ENCODE assay signal across 16 cellular contexts in genomic region chrX:105725228-105725627, GRCh38.
"Had no signal": no experiment of that assay in that cellular context is flagged by ENCODE, and none has a peak within 500 bp of the region (broad histone marks: within the 10 kb centered on the region; RNA-seq: fewer than 3 reads in every experiment).

No MANE protein-coding gene starts in this region.

- ATAC-seq: activated naive CD4-positive, alpha-beta T cell treated with anti-CD3 and anti-CD28 coated beads, Interleukin-2, amount 50 U/mL, for 72 hours; activated T-cell treated with anti-CD3 and anti-CD28 coated beads, Interleukin-2, amount 50 U/mL, for 4 hours; gastroesophageal sphincter had no signal

- H3K4me1 ChIP-seq: gastroesophageal sphincter, left ventricle myocardium inferior, sigmoid colon, transverse colon had no signal

- H3K4me3 ChIP-seq: gastroesophageal sphincter, left ventricle myocardium inferior, sigmoid colon, transverse colon had no signal

- H3K36me3 ChIP-seq: brain microvascular endothelial cell, gastroesophageal sphincter, left ventricle myocardium inferior, sigmoid colon, transverse colon had no signal

- H3K27ac ChIP-seq: brain microvascular endothelial cell, gastroesophageal sphincter, left ventricle myocardium inferior, sigmoid colon, transverse colon had no signal

- H3K27me3 ChIP-seq: brain microvascular endothelial cell, gastroesophageal sphincter, sigmoid colon, transverse colon had no signal

- DNase-seq: activated CD4-positive, alpha-beta T cell treated with anti-CD3 and anti-CD28 coated beads for 1 hour; activated CD4-positive, alpha-beta T cell treated with anti-CD3 and anti-CD28 coated beads, Interleukin-2, amount 50 U/mL, for 48 hours; activated effector memory CD4-positive, alpha-beta T cell treated with anti-CD3 and anti-CD28 coated beads, Interleukin-2, amount 50 U/mL, for 16 hours; activated T-cell treated with anti-CD3 and anti-CD28 coated beads, Interleukin-2, amount 50 U/mL, for 4 hours; amygdala; brain microvascular endothelial cell; cerebellar nuclear complex; left ventricle myocardium inferior; mesendoderm; sigmoid colon; stimulated activated CD4-positive, alpha-beta T cell treated with anti-CD3 and anti-CD28 coated beads, Interleukin-12 subunit alpha, Interleukin-12 subunit beta, amount 100 ng/mL, for 4 hours; stimulated activated naive CD4-positive, alpha-beta T cell; substantia nigra; transverse colon had no signal

- H3K9me3 ChIP-seq: gastroesophageal sphincter, left ventricle myocardium inferior, sigmoid colon, transverse colon had no signal
